ENCODE assay signal across 30 cellular contexts in genomic region chr10:42785759-42786158, GRCh38.
"Had no signal": no experiment of that assay in that cellular context is flagged by ENCODE, and none has a peak within 500 bp of the region (broad histone marks: within the 10 kb centered on the region; RNA-seq: fewer than 3 reads in every experiment).

No MANE protein-coding gene starts in this region.

- H3K9me3 ChIP-seq: body of pancreas, esophagus squamous epithelium had no signal

- H3K36me3 Mint-ChIP-seq: activated naive CD8-positive, alpha-beta T cell had no signal

- ATAC-seq: activated CD4-positive, alpha-beta T cell treated with anti-CD3 and anti-CD28 coated beads for 36 hours; activated CD8-positive, alpha-beta memory T cell treated with anti-CD3 and anti-CD28 coated beads, Interleukin-2, amount 10 ng/mL, durations not matched to agents 7 days and 5 days; activated CD8-positive, alpha-beta T cell treated with anti-CD3 and anti-CD28 coated beads, Interleukin-2, amount 10 ng/mL, durations not matched to agents 7 days and 5 days; activated T-helper 17 cell treated with anti-CD3 and anti-CD28 coated beads, Interleukin-2, amount 50 U/mL, for 72 hours; body of pancreas; effector memory CD8-positive, alpha-beta T cell had no signal

- DNase-seq: activated CD4-positive, alpha-beta memory T cell treated with anti-CD3 and anti-CD28 coated beads for 36 hours; activated CD4-positive, alpha-beta T cell treated with anti-CD3 and anti-CD28 coated beads for 36 hours; activated CD4-positive, alpha-beta T cell treated with anti-CD3 and anti-CD28 coated beads, Interleukin-2, amount 10 ng/mL, durations not matched to agents 24 days and 14 days; activated CD4-positive, CD25-positive, alpha-beta regulatory T cell; activated CD4-positive, CD25-positive, alpha-beta regulatory T cell treated with anti-CD3 and anti-CD28 coated beads, Interleukin-2, amount 50 U/mL, for 72 hours; activated CD8-positive, alpha-beta memory T cell treated with anti-CD3 and anti-CD28 coated beads, Interleukin-2, amount 10 ng/mL, durations not matched to agents 7 days and 5 days; activated CD8-positive, alpha-beta memory T cell treated with anti-CD3 and anti-CD28 coated beads, Interleukin-2, amount 50 U/mL, for 4 hours; activated CD8-positive, alpha-beta T cell treated with anti-CD3 and anti-CD28 coated beads, Interleukin-2, amount 10 ng/mL, durations not matched to agents 7 days and 5 days; activated effector memory CD4-positive, alpha-beta T cell treated with Interleukin-2 at 50 U/mL for 16 hours; activated gamma-delta T cell treated with Interleukin-2 at 50 U/mL for 16 hours; activated naive CD4-positive, alpha-beta T cell treated with anti-CD3 and anti-CD28 coated beads, Interleukin-2, amount 50 U/mL, for 16 hours; activated naive CD4-positive, alpha-beta T cell treated with Interleukin-2 at 50 U/mL for 16 hours; activated T-cell treated with anti-CD3 and anti-CD28 coated beads, Interleukin-2, amount 50 U/mL, for 1 hour; amniotic stem cell; anterior cingulate cortex; body of pancreas; caudate nucleus; cortex of kidney; dermis blood vessel endothelial cell; effector CD4-positive, alpha-beta T cell; effector memory CD8-positive, alpha-beta T cell; esophagus squamous epithelium; head of caudate nucleus; T-helper 2 cell had no signal

- H3K4me3 ChIP-seq: body of pancreas, esophagus squamous epithelium had no signal

- FAIRE-seq: colon, endothelial cell of umbilical vein, frontal cortex had no signal

- H3K27ac ChIP-seq: body of pancreas, epithelial cell of prostate, esophagus squamous epithelium had no signal

- H3K27me3 ChIP-seq: body of pancreas, esophagus squamous epithelium had no signal

- H3K27me3 Mint-ChIP-seq: activated CD4-positive, alpha-beta memory T cell treated with anti-CD3 and anti-CD28 coated beads for 36 hours; activated CD4-positive, alpha-beta T cell treated with anti-CD3 and anti-CD28 coated beads for 36 hours; activated CD4-positive, alpha-beta T cell treated with anti-CD3 and anti-CD28 coated beads, Interleukin-2, amount 10 ng/mL, durations not matched to agents 24 days and 14 days; activated CD8-positive, alpha-beta memory T cell treated with anti-CD3 and anti-CD28 coated beads, Interleukin-2, amount 10 ng/mL, durations not matched to agents 7 days and 5 days; activated naive CD8-positive, alpha-beta T cell; activated T-helper 17 cell treated with anti-CD3 and anti-CD28 coated beads, Interleukin-2, amount 50 U/mL, for 72 hours; effector memory CD8-positive, alpha-beta T cell had no signal

- H3K4me3 Mint-ChIP-seq: activated CD4-positive, alpha-beta memory T cell treated with anti-CD3 and anti-CD28 coated beads for 36 hours; activated CD4-positive, alpha-beta T cell treated with anti-CD3 and anti-CD28 coated beads for 36 hours; activated CD4-positive, alpha-beta T cell treated with anti-CD3 and anti-CD28 coated beads, Interleukin-2, amount 10 ng/mL, durations not matched to agents 24 days and 14 days; activated CD8-positive, alpha-beta memory T cell treated with anti-CD3 and anti-CD28 coated beads, Interleukin-2, amount 10 ng/mL, durations not matched to agents 7 days and 5 days; activated CD8-positive, alpha-beta T cell treated with anti-CD3 and anti-CD28 coated beads, Interleukin-2, amount 10 ng/mL, durations not matched to agents 7 days and 5 days; activated naive CD8-positive, alpha-beta T cell; activated T-helper 17 cell treated with anti-CD3 and anti-CD28 coated beads, Interleukin-2, amount 50 U/mL, for 72 hours; effector memory CD8-positive, alpha-beta T cell had no signal

- H3K27ac Mint-ChIP-seq: activated CD4-positive, alpha-beta memory T cell treated with anti-CD3 and anti-CD28 coated beads for 36 hours; activated CD4-positive, alpha-beta T cell treated with anti-CD3 and anti-CD28 coated beads for 36 hours; activated CD4-positive, alpha-beta T cell treated with anti-CD3 and anti-CD28 coated beads, Interleukin-2, amount 10 ng/mL, durations not matched to agents 24 days and 14 days; activated CD8-positive, alpha-beta T cell treated with anti-CD3 and anti-CD28 coated beads, Interleukin-2, amount 10 ng/mL, durations not matched to agents 7 days and 5 days; activated naive CD8-positive, alpha-beta T cell; activated T-helper 17 cell treated with anti-CD3 and anti-CD28 coated beads, Interleukin-2, amount 50 U/mL, for 72 hours had no signal

- H3K4me1 Mint-ChIP-seq: activated T-helper 17 cell treated with anti-CD3 and anti-CD28 coated beads, Interleukin-2, amount 50 U/mL, for 72 hours had no signal

- H3K9me3 Mint-ChIP-seq: activated CD4-positive, alpha-beta memory T cell treated with anti-CD3 and anti-CD28 coated beads for 36 hours; activated T-helper 17 cell treated with anti-CD3 and anti-CD28 coated beads, Interleukin-2, amount 50 U/mL, for 72 hours; effector memory CD8-positive, alpha-beta T cell had no signal
